ENCODE assay signal across 19 cellular contexts in genomic region chr15:74414603-74415338, GRCh38. TPM values are rescaled to one million over a fixed set of nuclear protein-coding genes. Genes with fewer than 3 reads are reported as not detected.
A peak's percentile ranks its signal among the peaks of the same experiment; 100 is the strongest.
DNase-seq lines count a peak whose midpoint lies in the region; ATAC-seq and TF ChIP-seq lines count a peak whose summit lies in the region.
"Had no signal": no experiment of that assay in that cellular context is flagged by ENCODE, and none has a peak within 500 bp of the region (broad histone marks: within the 10 kb centered on the region; RNA-seq: fewer than 3 reads in every experiment).

No MANE protein-coding gene starts in this region.

- ATAC-seq in activated naive CD4-positive, alpha-beta T cell treated with anti-CD3 and anti-CD28 coated beads, Interleukin-2, amount 50 U/mL, for 72 hours = no peak
- no peak for ATAC-seq in HG02588 (IDR thresholded peaks at IDR 0.05; ENCODE audit: unreplicated experiment)
- ATAC-seq: SK-N-SH treated with all-trans-retinoic acid at 6 μM for 48 hours had no signal

- intact Hi-C loops in activated naive CD4-positive, alpha-beta T cell treated with anti-CD3 and anti-CD28 coated beads for 36 hours (cut with micrococcal nuclease) = no loop called here

- peaks cover 26 to 34% of the 10 kb centered on the region in 2 donors for H3K36me3 Mint-ChIP-seq in activated naive CD4-positive, alpha-beta T cell treated with anti-CD3 and anti-CD28 coated beads, Interleukin-2, amount 50 U/mL, for 72 hours
- H3K36me3 Mint-ChIP-seq in activated naive CD4-positive, alpha-beta T cell treated with anti-CD3 and anti-CD28 coated beads for 36 hours (ENCODE audit: low read depth) = peaks cover 49% of the 10 kb centered on the region

- TF ChIP-seq CTCF in GM10266 (IDR thresholded peaks at IDR 0.05; ENCODE audit: control insufficient read depth, insufficient read depth, low read depth, missing control alignments) = no peak

- H3K4me3 Mint-ChIP-seq in activated naive CD4-positive, alpha-beta T cell treated with anti-CD3 and anti-CD28 coated beads for 36 hours = no peak overlapping the region
- H3K4me3 Mint-ChIP-seq: dendritic cell treated with granulocyte-macrophage colony-stimulating factor and Interleukin-4, amounts not matched to agents 40 ng/mL and 50 ng/mL, for 4 days; natural killer cell treated with Interleukin-12 subunit alpha and Interleukin-12 subunit beta and Interleukin-15 and Interleukin-18, amount 100 ng/mL, for 72 hours had no signal

- H3K27ac ChIP-seq in angular gyrus (ENCODE audit: low read depth, low read length) (peak overlapping the region; percentile 1), temporal lobe (ENCODE audit: low read depth, low read length) (peak overlapping the region; percentile 53)
- H3K27ac ChIP-seq: brain microvascular endothelial cell, PC-9 had no signal

- no peaks in the 10 kb centered on the region for H3K9me3 Mint-ChIP-seq in activated naive CD4-positive, alpha-beta T cell treated with anti-CD3 and anti-CD28 coated beads, Interleukin-2, amount 50 U/mL, for 72 hours
- no peaks in the 10 kb centered on the region for H3K9me3 Mint-ChIP-seq in activated naive CD4-positive, alpha-beta T cell treated with anti-CD3 and anti-CD28 coated beads for 36 hours
- H3K9me3 Mint-ChIP-seq: dendritic cell treated with granulocyte-macrophage colony-stimulating factor and Interleukin-4, amounts not matched to agents 40 ng/mL and 50 ng/mL, for 4 days; natural killer cell treated with Interleukin-12 subunit alpha and Interleukin-12 subunit beta and Interleukin-15 and Interleukin-18, amount 100 ng/mL, for 72 hours had no signal

- H3K4me1 Mint-ChIP-seq in activated naive CD4-positive, alpha-beta T cell treated with anti-CD3 and anti-CD28 coated beads for 36 hours (ENCODE audit: low read depth) = peaks cover 24% of the 10 kb centered on the region

- H3K27me3 Mint-ChIP-seq in activated naive CD4-positive, alpha-beta T cell treated with anti-CD3 and anti-CD28 coated beads for 36 hours (ENCODE audit: low read depth) = no peaks in the 10 kb centered on the region
- H3K27me3 Mint-ChIP-seq: dendritic cell treated with granulocyte-macrophage colony-stimulating factor and Interleukin-4, amounts not matched to agents 40 ng/mL and 50 ng/mL, for 4 days; natural killer cell treated with Interleukin-12 subunit alpha and Interleukin-12 subunit beta and Interleukin-15 and Interleukin-18, amount 100 ng/mL, for 72 hours had no signal

- CTCF ChIA-PET in activated naive CD4-positive, alpha-beta T cell treated with anti-CD3 and anti-CD28 coated beads for 36 hours (lab: Charles Lee) = no interaction called here

- DNase-seq in activated naive CD4-positive, alpha-beta T cell treated with anti-CD3 and anti-CD28 coated beads, Interleukin-2, amount 50 U/mL, for 72 hours (ENCODE audit: low spot score in 2 of 2) = no peak
- no peak for DNase-seq in activated naive CD4-positive, alpha-beta T cell treated with anti-CD3 and anti-CD28 coated beads for 36 hours
- DNase-seq in NCI-H2171 treated with DMSO at 0.1 percent for 48 hours (lab: John Stamatoyannopoulos, UW) (peak; percentile 80), NCI-H526 (lab: John Stamatoyannopoulos, UW) (no peak), GM10266 (ENCODE audit: extremely low spot score) (no peak)
- DNase-seq: activated CD4-positive, alpha-beta T cell treated with anti-CD3 and anti-CD28 coated beads, Interleukin-2, amount 50 U/mL, for 48 hours; activated effector memory CD4-positive, alpha-beta T cell treated with Interleukin-2 at 50 U/mL for 16 hours; brain microvascular endothelial cell; COR-L47; glutamatergic neuron; NCI-H187; PC-9 had no signal

- H3K27ac Mint-ChIP-seq in activated naive CD4-positive, alpha-beta T cell treated with anti-CD3 and anti-CD28 coated beads, Interleukin-2, amount 50 U/mL, for 72 hours = peak overlapping the region; percentile 61 to 68
- no peak overlapping the region for H3K27ac Mint-ChIP-seq in activated naive CD4-positive, alpha-beta T cell treated with anti-CD3 and anti-CD28 coated beads for 36 hours
- H3K27ac Mint-ChIP-seq: dendritic cell treated with granulocyte-macrophage colony-stimulating factor and Interleukin-4, amounts not matched to agents 40 ng/mL and 50 ng/mL, for 4 days had no signal

RNA-seq across cellular contexts. Expression of gene SEMA7A, which starts 19.0 kb away (rescaled TPM):
- 10 to 100 TPM; 47.8 to 53.6 TPM for total RNA-seq in activated naive CD4-positive, alpha-beta T cell treated with anti-CD3 and anti-CD28 coated beads, Interleukin-2, amount 50 U/mL, for 72 hours
- total RNA-seq in activated naive CD4-positive, alpha-beta T cell treated with anti-CD3 and anti-CD28 coated beads for 36 hours = 10 to 100 TPM; 45.7 to 46.9 TPM
- total RNA-seq in temporal lobe = 25.8 TPM

RNA-seq across cellular contexts. Expression of gene UBL7, which starts 46.2 kb away (rescaled TPM):
- total RNA-seq in activated naive CD4-positive, alpha-beta T cell treated with anti-CD3 and anti-CD28 coated beads, Interleukin-2, amount 50 U/mL, for 72 hours = 10 to 100 TPM; 43.3 to 50.4 TPM
- 10 to 100 TPM; 43.0 to 47.0 TPM for total RNA-seq in activated naive CD4-positive, alpha-beta T cell treated with anti-CD3 and anti-CD28 coated beads for 36 hours
- 16.5 TPM for total RNA-seq in temporal lobe

RNA-seq across cellular contexts. Expression of gene CYP11A1, which starts 47.3 kb away (rescaled TPM):
- total RNA-seq in activated naive CD4-positive, alpha-beta T cell treated with anti-CD3 and anti-CD28 coated beads, Interleukin-2, amount 50 U/mL, for 72 hours = under 1 TPM in 1 of 2 donors, not detected in 1; 0.59 TPM
- total RNA-seq in activated naive CD4-positive, alpha-beta T cell treated with anti-CD3 and anti-CD28 coated beads for 36 hours = not detected
- total RNA-seq in temporal lobe = not detected
- total RNA-seq: NCI-H460 had no signal
